ENCODE assay signal across 23 cellular contexts in genomic region chr4:168737441-168738176, GRCh38.
A peak's percentile ranks its signal among the peaks of the same experiment; 100 is the strongest.
DNase-seq lines count a peak whose midpoint lies in the region; ATAC-seq, FAIRE-seq and TF ChIP-seq lines count a peak whose summit lies in the region.
"Had no signal": no experiment of that assay in that cellular context is flagged by ENCODE, and none has a peak within 500 bp of the region (broad histone marks: within the 10 kb centered on the region; RNA-seq: fewer than 3 reads in every experiment).

No MANE protein-coding gene starts in this region.

- no peaks in the 10 kb centered on the region for H3K9me2 ChIP-seq in OCI-LY7 (ENCODE audit: insufficient read depth, low read length)

- H3K27ac Mint-ChIP-seq in type B pancreatic cell = peak overlapping the region; percentile 11
- H3K27ac Mint-ChIP-seq: activated B cell treated with CpG ODN at 0.5 μM for 24 hours; activated naive CD4-positive, alpha-beta T cell treated with anti-CD3 and anti-CD28 coated beads, Interleukin-2, amount 10 ng/mL, durations not matched to agents 7 days and 5 days; naive thymus-derived CD4-positive, alpha-beta T cell; T-helper 2 cell treated with Interferon-gamma antibody and Interleukin-4, amounts not matched to agents 5 μg/mL and 100 μg/mL, for 36 hours had no signal

- peaks cover 50% of the 10 kb centered on the region for H3K4me1 Mint-ChIP-seq in type B pancreatic cell (ENCODE audit: unreplicated experiment)
- H3K4me1 Mint-ChIP-seq: activated B cell treated with CpG ODN at 0.5 μM for 24 hours; activated naive CD4-positive, alpha-beta T cell treated with anti-CD3 and anti-CD28 coated beads, Interleukin-2, amount 10 ng/mL, durations not matched to agents 7 days and 5 days; naive thymus-derived CD4-positive, alpha-beta T cell had no signal

- no peak overlapping the region for H3K4me3 Mint-ChIP-seq in type B pancreatic cell
- H3K4me3 Mint-ChIP-seq: activated B cell treated with CpG ODN at 0.5 μM for 24 hours; activated naive CD4-positive, alpha-beta T cell treated with anti-CD3 and anti-CD28 coated beads, Interleukin-2, amount 10 ng/mL, durations not matched to agents 7 days and 5 days; activated T-cell treated with anti-CD3 and anti-CD28 coated beads, Interleukin-2, amount 50 U/mL, for 4 hours; naive thymus-derived CD4-positive, alpha-beta T cell; T-helper 2 cell treated with Interferon-gamma antibody and Interleukin-4, amounts not matched to agents 5 μg/mL and 100 μg/mL, for 36 hours had no signal

- DNase-seq in GM18507 (ENCODE audit: extremely low spot score, insufficient read length, low read depth) = no peak
- DNase-seq in astrocyte of the cerebellum (ENCODE audit: low read depth) = peak; percentile 94
- DNase-seq in lower lobe of right lung = no peak
- DNase-seq in type B pancreatic cell (ENCODE audit: extremely low spot score, unreplicated experiment) = no peak
- DNase-seq in OCI-LY7 (ENCODE audit: low spot score) = no peak
- DNase-seq: activated B cell treated with CpG ODN at 0.5 μM for 24 hours; activated naive CD4-positive, alpha-beta T cell treated with anti-CD3 and anti-CD28 coated beads, Interleukin-2, amount 10 ng/mL, durations not matched to agents 7 days and 5 days; activated T-cell treated with anti-CD3 and anti-CD28 coated beads, Interleukin-2, amount 50 U/mL, for 4 hours; BE2C; body of pancreas; Calu3; HCEC 1CT; naive thymus-derived CD4-positive, alpha-beta T cell; NCI-H1436; NCI-H524 treated with DMSO at 0.1 percent for 48 hours had no signal

- POLR2A ChIA-PET in OCI-LY7 (lab: Charles Lee) = no interaction called here

- no peaks in the 10 kb centered on the region for H3K27me3 ChIP-seq in lower lobe of right lung (ENCODE audit: low read depth)
- H3K27me3 ChIP-seq: BE2C, body of pancreas, suprapubic skin had no signal

- intact Hi-C loops in lower lobe of right lung (cut with DNase I) (no loop called here), OCI-LY7 (cut with micrococcal nuclease; ENCODE audit: unreplicated experiment) (no loop called here)

- H3K27me3 Mint-ChIP-seq in type B pancreatic cell = no peaks in the 10 kb centered on the region
- H3K27me3 Mint-ChIP-seq: activated B cell treated with CpG ODN at 0.5 μM for 24 hours had no signal

- H3K9me3 ChIP-seq in lower lobe of right lung = no peaks in the 10 kb centered on the region
- H3K9me3 ChIP-seq in OCI-LY7 (ENCODE audit: low read length) = no peaks in the 10 kb centered on the region
- H3K9me3 ChIP-seq: BE2C, body of pancreas, suprapubic skin had no signal

- in situ Hi-C loops in astrocyte of the cerebellum (cut with HindIII; ENCODE audit: low sequenced_read_pairs) = loop anchor here (5.0 kb wide), 1 partner anchor 40 kb away; no protein-coding TSS in a partner anchor

- peaks cover 4% of the 10 kb centered on the region for H3K9me3 Mint-ChIP-seq in type B pancreatic cell
- H3K9me3 Mint-ChIP-seq: activated B cell treated with CpG ODN at 0.5 μM for 24 hours; activated naive CD4-positive, alpha-beta T cell treated with anti-CD3 and anti-CD28 coated beads, Interleukin-2, amount 10 ng/mL, durations not matched to agents 7 days and 5 days; activated T-cell treated with anti-CD3 and anti-CD28 coated beads, Interleukin-2, amount 50 U/mL, for 4 hours; T-helper 2 cell treated with Interferon-gamma antibody and Interleukin-4, amounts not matched to agents 5 μg/mL and 100 μg/mL, for 36 hours had no signal

- FAIRE-seq in GM18507 (lab: Jason Lieb, UNC) = peak; percentile 9
- FAIRE-seq: endometrium, HepG2, islet of Langerhans had no signal

- peaks cover 7% of the 10 kb centered on the region for H3K36me3 Mint-ChIP-seq in type B pancreatic cell
- H3K36me3 Mint-ChIP-seq: activated naive CD4-positive, alpha-beta T cell treated with anti-CD3 and anti-CD28 coated beads, Interleukin-2, amount 10 ng/mL, durations not matched to agents 7 days and 5 days; naive thymus-derived CD4-positive, alpha-beta T cell had no signal

- H3K36me3 ChIP-seq in lower lobe of right lung = no peaks in the 10 kb centered on the region
- H3K36me3 ChIP-seq in OCI-LY7 (ENCODE audit: insufficient read depth, low read length) = no peaks in the 10 kb centered on the region
- H3K36me3 ChIP-seq: BE2C, suprapubic skin had no signal

- ATAC-seq in lower lobe of right lung (peak; percentile 16 to 72), GM21825 (IDR thresholded peaks at IDR 0.05; ENCODE audit: unreplicated experiment) (no peak)
- ATAC-seq in activated CD4-positive, CD25-positive, alpha-beta regulatory T cell treated with anti-CD3 and anti-CD28 coated beads, Interleukin-2, amount 50 U/mL, for 24 hours = no peak
- ATAC-seq: activated T-cell treated with anti-CD3 and anti-CD28 coated beads, Interleukin-2, amount 50 U/mL, for 4 hours; body of pancreas; HepG2; naive thymus-derived CD4-positive, alpha-beta T cell had no signal

- H3K4me1 ChIP-seq in lower lobe of right lung (peaks cover 15% of the 10 kb centered on the region), OCI-LY7 (ENCODE audit: insufficient read depth, low read length, poor library complexity, severe bottlenecking) (no peaks in the 10 kb centered on the region)
- H3K4me1 ChIP-seq: BE2C, body of pancreas had no signal

- CTCF ChIA-PET in OCI-LY7 (lab: Charles Lee; ENCODE audit: unreplicated experiment) = no interaction called here

- no peaks in the 10 kb centered on the region for H4K20me1 ChIP-seq in OCI-LY7 (ENCODE audit: insufficient read depth, low read length)

- peak overlapping the region; percentile 33 for H3K27ac ChIP-seq in lower lobe of right lung
- no peak overlapping the region for H3K27ac ChIP-seq in OCI-LY7 (ENCODE audit: low read depth, low read length, poor library complexity, severe bottlenecking)
- H3K27ac ChIP-seq: body of pancreas, coronary artery, suprapubic skin had no signal

- TF ChIP-seq CTCF in astrocyte of the cerebellum (IDR thresholded peaks at IDR 0.05; ENCODE audit: low read depth, low read length, missing control alignments) (no peak), lower lobe of right lung (IDR thresholded peaks at IDR 0.05) (no peak), type B pancreatic cell (conservative IDR thresholded peaks at IDR 0.05) (no peak), OCI-LY7 (conservative IDR thresholded peaks at IDR 0.05; ENCODE audit: low read length) (no peak)

- no peak overlapping the region for H2AFZ ChIP-seq in OCI-LY7 (ENCODE audit: low read length)

- H3K79me2 ChIP-seq in OCI-LY7 (ENCODE audit: insufficient read depth, low read depth, low read length) = no peaks in the 10 kb centered on the region

- BruUV-seq in OCI-LY7 (replicated peaks; lab: Mats Ljungman, UMichigan) = no TSS peak

- H3K4me3 ChIP-seq in astrocyte of the cerebellum (ENCODE audit: low read depth, low read length) (no peak overlapping the region), lower lobe of right lung (no peak overlapping the region), OCI-LY7 (ENCODE audit: low read depth, low read length, poor library complexity, severe bottlenecking) (no peak overlapping the region)
- H3K4me3 ChIP-seq: body of pancreas, coronary artery, suprapubic skin had no signal

- H3K4me2 ChIP-seq in OCI-LY7 (ENCODE audit: low read length) = no peak overlapping the region

Comparison
In these comparisons a context has a peak if more than half of its experiments do, and no peak if none do; other contexts are left out.
1. ATAC-seq: peak in lower lobe of right lung (2 of 2); none in activated CD4-positive, CD25-positive, alpha-beta regulatory T cell treated with anti-CD3 and anti-CD28 coated beads, Interleukin-2, amount 50 U/mL, for 24 hours (0 of 2) and GM21825 (single experiment).